ENCODE assay signal across 8 cellular contexts in genomic region chr11:33774356-33775063, GRCh38. TPM values are rescaled to one million over a fixed set of nuclear protein-coding genes. Genes with fewer than 3 reads are reported as not detected.
DNase-seq lines count a peak whose midpoint lies in the region; ATAC-seq, FAIRE-seq and TF ChIP-seq lines count a peak whose summit lies in the region.

Gene FBXO3 (minus strand): TSS chr11:33774520. CDS start chr11:33774497, 23 bp downstream.

- peak within 1 kb of the TSS; percentile 76 to 86 for H3K27ac ChIP-seq in kidney (ENCODE audit: low read depth in 2 of 2, low read length in 2 of 2)

- H3K36me3 ChIP-seq in kidney (ENCODE audit: control insufficient read depth in 1 of 2, insufficient read depth in 2 of 2, low read length in 2 of 2), result peaks cover 0 to 3% of the 10 kb centered on the region in 2 donors

- no peaks in the 10 kb centered on the region for H3K9me3 ChIP-seq in kidney (ENCODE audit: control insufficient read depth in 1 of 2, low read length in 2 of 2)

- H3K4me1 Mint-ChIP-seq in chondrocyte (ENCODE audit: low read depth), result peaks cover 34% of the 10 kb centered on the region

- ATAC-seq in HG03378 (IDR thresholded peaks at IDR 0.05; ENCODE audit: unreplicated experiment), result peak; percentile 41

- TF ChIP-seq POLR2A in GM19099 (IDR thresholded peaks at IDR 0.05; ENCODE audit: extremely low read depth, insufficient read length, low read depth), result peak; percentile 87

- H3K4me3 ChIP-seq in kidney (ENCODE audit: low read length in 2 of 2), result peak within 1 kb of the TSS; percentile 88 to 96

- no peaks in the 10 kb centered on the region for H3K27me3 Mint-ChIP-seq in chondrocyte (ENCODE audit: low read depth)

- H3K9ac ChIP-seq in kidney (ENCODE audit: low read length in 2 of 2), result peak within 1 kb of the TSS; percentile 83 to 97

- H3K27ac Mint-ChIP-seq in chondrocyte (ENCODE audit: unreplicated experiment), result peak within 1 kb of the TSS; percentile 90

- TF ChIP-seq CTCF in chondrocyte (IDR thresholded peaks at IDR 0.05), result no peak
- no peak for TF ChIP-seq CTCF in kidney (IDR thresholded peaks at IDR 0.05; ENCODE audit: borderline replicate concordance, extremely low read depth, insufficient read depth)

- H3K4me1 ChIP-seq in kidney (ENCODE audit: control insufficient read depth in 1 of 2, insufficient read depth in 1 of 2, low read depth in 1 of 2, low read length in 2 of 2), result peaks cover 20 to 28% of the 10 kb centered on the region in 2 donors

- peaks cover 4% of the 10 kb centered on the region for H3K36me3 Mint-ChIP-seq in chondrocyte (ENCODE audit: low read depth)

- intact Hi-C loops in kidney (cut with DNase I), result no loop called here

- H3K4me3 Mint-ChIP-seq in chondrocyte (ENCODE audit: unreplicated experiment), result peak within 1 kb of the TSS; percentile 93

- no peaks in the 10 kb centered on the region for H3K9me3 Mint-ChIP-seq in chondrocyte (ENCODE audit: low read depth)

- DNase-seq in AG08396 (ENCODE audit: low spot score), result peak; percentile 96
- DNase-seq in NCI-H460 (ENCODE audit: extremely low read depth, low read depth), result peak; percentile 54
- DNase-seq in activated CD4-positive, alpha-beta T cell treated with anti-CD3 and anti-CD28 coated beads for 24 hours (ENCODE audit: low read depth in 2 of 2), result peak; percentile 58 to 62
- DNase-seq in chondrocyte (ENCODE audit: low spot score), result no peak
- peak; percentile 96 for DNase-seq in kidney
- peak; percentile 83 for DNase-seq in stimulated activated CD4-positive, alpha-beta T cell treated with anti-CD3 and anti-CD28 coated beads, Interleukin-15, amount 100 ng/mL, for 24 hours

- FAIRE-seq in kidney (lab: Jason Lieb, UNC), result no peak

RNA-seq across cellular contexts. Expression of gene FBXO3, which starts in this region (rescaled TPM):
- total RNA-seq in NCI-H460 (2014; rRNA removed; shearing (Covaris generic)), result 19.8 and 21.5 TPM in 2 replicates
- polyA plus RNA-seq in NCI-H460 (2014; cell fraction: nucleus; rRNA removed), result 13.2 and 20.5 TPM in 2 replicates
- total RNA-seq in chondrocyte (18.0 to 32.1 TPM (median 22.0 TPM) in 3 replicates), kidney (40.4 TPM)
- polyA plus RNA-seq in kidney (ENCODE audit: insufficient read depth, low read depth, low replicate concordance), result 27.5 TPM
